Comparison of ENCODE assay signal across 17 cellular contexts in the genomic region with DNA sequence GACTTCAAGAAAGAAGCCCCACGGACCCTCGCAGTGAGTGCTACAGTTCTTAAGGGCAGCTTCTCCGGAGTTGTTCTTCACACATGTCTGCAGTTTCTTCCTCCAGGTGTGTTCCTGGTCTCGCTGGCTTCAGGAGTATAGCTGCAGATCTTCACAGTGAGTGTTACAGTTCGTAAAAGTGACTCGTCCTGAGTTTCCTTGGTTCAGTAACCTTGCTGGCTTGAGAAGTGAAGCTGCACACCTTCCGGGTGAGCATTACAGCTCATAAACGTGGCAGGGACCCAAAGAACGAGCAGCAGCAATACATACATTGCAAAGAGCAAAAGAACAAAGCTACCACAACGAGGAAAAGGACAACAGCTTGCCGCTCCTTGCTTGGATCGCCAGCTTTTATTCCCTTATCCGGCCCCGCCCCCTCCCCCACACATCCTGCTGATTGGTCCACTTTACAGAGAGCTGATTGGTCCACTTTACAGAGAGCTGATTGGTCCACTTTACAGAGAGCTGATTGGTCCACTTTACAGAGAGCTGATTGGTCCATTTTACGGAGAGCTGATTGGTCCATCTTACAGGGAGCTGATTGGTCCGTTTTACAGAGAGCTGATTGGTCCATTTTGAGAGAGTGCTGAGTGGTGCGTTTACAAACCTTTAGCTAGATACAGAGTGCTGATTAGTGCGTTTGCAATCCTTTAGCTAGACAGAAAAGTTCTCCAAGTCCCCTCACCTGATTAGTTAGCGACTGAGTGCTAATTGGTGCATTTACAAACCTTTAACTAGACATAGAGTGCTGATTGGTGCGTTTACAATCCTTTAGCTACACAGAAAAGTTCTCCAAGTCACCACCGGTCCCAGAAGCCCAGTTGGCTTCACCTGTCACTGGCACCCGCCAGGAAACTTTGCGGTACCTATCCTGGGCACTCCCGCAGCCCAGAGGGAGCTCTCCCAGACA.
"Had no signal": no experiment of that assay in that cellular context is flagged by ENCODE, and none has a peak within 500 bp of the region (broad histone marks: within the 10 kb centered on the region; RNA-seq: fewer than 3 reads in every experiment).

No MANE protein-coding gene starts in this region.

- H3K27ac ChIP-seq: ascending aorta, colonic mucosa, foreskin keratinocyte, neutrophil, upper lobe of right lung had no signal

- H3K36me3 Mint-ChIP-seq: naive thymus-derived CD4-positive, alpha-beta T cell; stimulated activated naive B cell treated with anti-CD40 and anti-IgM and Interleukin-4, amounts not matched to agents 10 μg/mL and 1 μg/mL and 100 μg/mL, for 72 hours had no signal

- H3K4me1 ChIP-seq: ascending aorta, colonic mucosa, foreskin keratinocyte, upper lobe of right lung had no signal

- H3K4me1 Mint-ChIP-seq: activated naive CD4-positive, alpha-beta T cell treated with anti-CD3 and anti-CD28 coated beads, Interleukin-2, amount 50 U/mL, for 24 hours; central memory CD8-positive, alpha-beta T cell; naive thymus-derived CD4-positive, alpha-beta T cell; stimulated activated naive B cell treated with anti-CD40 and anti-IgM and Interleukin-4, amounts not matched to agents 10 μg/mL and 1 μg/mL and 100 μg/mL, for 72 hours had no signal

- H3K27ac Mint-ChIP-seq: activated naive CD4-positive, alpha-beta T cell treated with anti-CD3 and anti-CD28 coated beads, Interleukin-2, amount 50 U/mL, for 24 hours; activated T-cell treated with anti-CD3 and anti-CD28 coated beads, Interleukin-2, amount 50 U/mL, for 72 hours; naive thymus-derived CD4-positive, alpha-beta T cell; stimulated activated naive B cell treated with anti-CD40 and anti-IgM and Interleukin-4, amounts not matched to agents 10 μg/mL and 1 μg/mL and 100 μg/mL, for 72 hours had no signal

- H3K4me3 ChIP-seq: ascending aorta, colonic mucosa, upper lobe of right lung had no signal

- H3K9me3 ChIP-seq: ascending aorta, colonic mucosa, upper lobe of right lung had no signal

- FAIRE-seq: TTC549 had no signal

- ATAC-seq: activated T-cell treated with anti-CD3 and anti-CD28 coated beads, Interleukin-2, amount 50 U/mL, for 72 hours; foreskin keratinocyte; left cardiac atrium; naive thymus-derived CD4-positive, alpha-beta T cell; stimulated activated naive B cell treated with anti-CD40 and anti-IgM and Interleukin-4, amounts not matched to agents 10 μg/mL and 1 μg/mL and 100 μg/mL, for 72 hours; upper lobe of right lung had no signal

- DNase-seq: activated CD4-positive, alpha-beta T cell treated with anti-CD3 and anti-CD28 coated beads, Interleukin-2, amount 50 U/mL, for 4 hours; activated effector memory CD4-positive, alpha-beta T cell treated with anti-CD3 and anti-CD28 coated beads, Interleukin-2, amount 50 U/mL, for 16 hours; activated T-cell treated with anti-CD3 and anti-CD28 coated beads, Interleukin-2, amount 50 U/mL, for 72 hours; colonic mucosa; foreskin keratinocyte; hippocampal formation; left cardiac atrium; mesendoderm; naive thymus-derived CD4-positive, alpha-beta T cell; retina; stimulated activated naive B cell treated with anti-CD40 and anti-IgM and Interleukin-4, amounts not matched to agents 10 μg/mL and 1 μg/mL and 100 μg/mL, for 72 hours; upper lobe of right lung had no signal

- H3K36me3 ChIP-seq: ascending aorta, colonic mucosa, neutrophil, upper lobe of right lung had no signal

- H3K27me3 Mint-ChIP-seq: activated naive CD4-positive, alpha-beta T cell treated with anti-CD3 and anti-CD28 coated beads, Interleukin-2, amount 50 U/mL, for 24 hours; central memory CD8-positive, alpha-beta T cell; naive thymus-derived CD4-positive, alpha-beta T cell; stimulated activated naive B cell treated with anti-CD40 and anti-IgM and Interleukin-4, amounts not matched to agents 10 μg/mL and 1 μg/mL and 100 μg/mL, for 72 hours had no signal

- H3K27me3 ChIP-seq: ascending aorta, colonic mucosa, foreskin keratinocyte, neutrophil, upper lobe of right lung had no signal

- H3K4me3 Mint-ChIP-seq: activated naive CD4-positive, alpha-beta T cell treated with anti-CD3 and anti-CD28 coated beads, Interleukin-2, amount 50 U/mL, for 24 hours; activated T-cell treated with anti-CD3 and anti-CD28 coated beads, Interleukin-2, amount 50 U/mL, for 72 hours; central memory CD8-positive, alpha-beta T cell; naive thymus-derived CD4-positive, alpha-beta T cell; stimulated activated naive B cell treated with anti-CD40 and anti-IgM and Interleukin-4, amounts not matched to agents 10 μg/mL and 1 μg/mL and 100 μg/mL, for 72 hours had no signal
